ENCODE assay signal across 9 cellular contexts in genomic region chr17:75721463-75722011, GRCh38. TPM values are rescaled to one million over a fixed set of nuclear protein-coding genes. Genes with fewer than 3 reads are reported as not detected.
DNase-seq lines count a peak whose midpoint lies in the region; ATAC-seq, FAIRE-seq and TF ChIP-seq lines count a peak whose summit lies in the region.
"Had no signal": no experiment of that assay in that cellular context is flagged by ENCODE, and none has a peak within 500 bp of the region (broad histone marks: within the 10 kb centered on the region; RNA-seq: fewer than 3 reads in every experiment).

No MANE protein-coding gene starts in this region.

- peaks cover 36% of the 10 kb centered on the region for H3K27me3 ChIP-seq in left ventricle myocardium inferior (ENCODE audit: low read depth)

- DNase-seq in T-helper 17 cell (no peak), left ventricle myocardium inferior (no peak), retinal pigment epithelial cell (ENCODE audit: low read depth) (no peak), GM12892 (ENCODE audit: insufficient read length) (no peak), T1000 (lab: John Stamatoyannopoulos, UW) (no peak), NCI-H146 treated with DMSO at 0.1 percent for 48 hours (lab: John Stamatoyannopoulos, UW; ENCODE audit: unreplicated experiment) (no peak), posterior cingulate gyrus (no peak)

- TF ChIP-seq CTCF in left ventricle myocardium inferior (IDR thresholded peaks at IDR 0.05; ENCODE audit: borderline replicate concordance) (no peak), retinal pigment epithelial cell (conservative IDR thresholded peaks at IDR 0.05; ENCODE audit: low read depth, low read length) (no peak)

- intact Hi-C loops in left ventricle myocardium inferior (cut with micrococcal nuclease) (no loop called here), posterior cingulate gyrus (cut with DNase I) (no loop called here)

- no peak for TF ChIP-seq POLR2A in GM12892 (IDR thresholded peaks at IDR 0.05; ENCODE audit: low read depth, low read length)

- peaks cover 7% of the 10 kb centered on the region for H3K4me1 Mint-ChIP-seq in T-helper 17 cell

- H3K4me3 ChIP-seq in left ventricle myocardium inferior (peak overlapping the region; percentile 70), retinal pigment epithelial cell (ENCODE audit: low read length) (peak overlapping the region; percentile 56)

- H3K27ac ChIP-seq in left ventricle myocardium inferior (replicated peaks) = peak overlapping the region; percentile 88

- H3K4me1 ChIP-seq in ES-I3 (ENCODE audit: insufficient read depth, low read length) (peaks cover 11% of the 10 kb centered on the region; the same call in 1 of the 2 replicates), left ventricle myocardium inferior (peaks cover 28% of the 10 kb centered on the region)

- H3K36me3 Mint-ChIP-seq in T-helper 17 cell (ENCODE audit: low read depth) = no peaks in the 10 kb centered on the region

- ATAC-seq in T-helper 17 cell = no peak

- H3K4me3 Mint-ChIP-seq in T-helper 17 cell = peak overlapping the region; percentile 55

- peak overlapping the region; percentile 51 for H3K9ac ChIP-seq in ES-I3 (ENCODE audit: low read depth, low read length)

- H3K36me3 ChIP-seq in ES-I3 (ENCODE audit: insufficient read depth, low read length) (no peaks in the 10 kb centered on the region), left ventricle myocardium inferior (peaks cover 7% of the 10 kb centered on the region)

- H3K27ac Mint-ChIP-seq in T-helper 17 cell = no peak overlapping the region
- H3K27ac Mint-ChIP-seq: activated B cell treated with CpG ODN at 0.5 μM for 24 hours had no signal

- no peaks in the 10 kb centered on the region for H3K9me3 ChIP-seq in ES-I3 (ENCODE audit: control insufficient read depth, insufficient read depth, low read length)
- H3K9me3 ChIP-seq in T-helper 17 cell (ENCODE audit: control insufficient read depth, low read length, poor library complexity, severe bottlenecking) = no peaks in the 10 kb centered on the region
- H3K9me3 ChIP-seq in left ventricle myocardium inferior (replicated peaks) = no peaks in the 10 kb centered on the region

- no peak for FAIRE-seq in GM12892 (lab: Jason Lieb, UNC)

- H3K27me3 Mint-ChIP-seq in T-helper 17 cell = peaks cover 4% of the 10 kb centered on the region

RNA-seq across cellular contexts. Expression of gene ITGB4, which starts 0.3 kb away (rescaled TPM):
- under 1 TPM in 1 of 2 donors, not detected in 1; 0.72 TPM for total RNA-seq in T-helper 17 cell
- total RNA-seq in left ventricle myocardium inferior = 10.6 TPM
- polyA plus RNA-seq in GM12892 (2012; ENCODE audit: missing spikeins) = 1.1 TPM

RNA-seq across cellular contexts. Expression of gene GALK1, which starts 43.5 kb away (rescaled TPM):
- total RNA-seq in T-helper 17 cell (1 to 10 TPM; 9.6 to 9.7 TPM), left ventricle myocardium inferior (19.1 TPM)
- 9.4 TPM for polyA plus RNA-seq in GM12892 (2012; ENCODE audit: missing spikeins)

RNA-seq across cellular contexts. Expression of gene SAP30BP, which starts 54.4 kb away (rescaled TPM):
- total RNA-seq in T-helper 17 cell (100 to 1,000 TPM; 178 to 235 TPM), left ventricle myocardium inferior (47.2 TPM)
- 65.3 TPM for polyA plus RNA-seq in GM12892 (2012; ENCODE audit: missing spikeins)

RNA-seq across cellular contexts. Expression of gene RECQL5, which starts 54.6 kb away (rescaled TPM):
- total RNA-seq in T-helper 17 cell = 10 to 100 TPM; 24.1 to 30.6 TPM
- total RNA-seq in left ventricle myocardium inferior = 17.3 TPM
- polyA plus RNA-seq in GM12892 (2012; ENCODE audit: missing spikeins) = 22.7 TPM
